ENCODE assay signal across 17 cellular contexts in genomic region chr1:32622205-32622604, GRCh38.
"Had no signal": no experiment of that assay in that cellular context is flagged by ENCODE, and none has a peak within 500 bp of the region (broad histone marks: within the 10 kb centered on the region; RNA-seq: fewer than 3 reads in every experiment).

No MANE protein-coding gene starts in this region.

- H3K9me3 ChIP-seq: SK-N-SH had no signal

- H3K27me3 ChIP-seq: MG63 had no signal

- H3K27ac ChIP-seq: RWPE1 had no signal

- H3K4me3 ChIP-seq: MG63 had no signal

- DNase-seq: KG1, MG63, NCI-H1092 treated with DMSO at 0.1 percent for 48 hours, NCI-H1417, NCI-H1436 treated with DMSO at 0.1 percent for 48 hours, NCI-H1694, NCI-H187 treated with DMSO at 0.1 percent for 48 hours, NCI-H2029 treated with DMSO at 0.1 percent for 48 hours, NCI-H2107, NCI-H2227 treated with DMSO at 0.1 percent for 48 hours, NCI-H524, NCI-H69, NCI-H774, SHP77, SK-N-SH, SW 1271 had no signal
